In genomic region chr13:24086642-24087041, GRCh38 we compare ENCODE assay signal across 21 cellular contexts.
"Had no signal": no experiment of that assay in that cellular context is flagged by ENCODE, and none has a peak within 500 bp of the region (broad histone marks: within the 10 kb centered on the region; RNA-seq: fewer than 3 reads in every experiment).

No MANE protein-coding gene starts in this region.

- H3K9me3 ChIP-seq: gastrocnemius medialis, left ventricle myocardium inferior, right atrium auricular region, suprapubic skin, transverse colon, vagina had no signal

- H3K4me1 Mint-ChIP-seq: activated CD4-positive, alpha-beta T cell treated with anti-CD3 and anti-CD28 coated beads for 36 hours had no signal

- H3K4me3 ChIP-seq: gastrocnemius medialis, left ventricle myocardium inferior, right atrium auricular region, skin epidermis, suprapubic skin, transverse colon, vagina had no signal

- DNase-seq: activated CD4-positive, alpha-beta T cell treated with anti-CD3 and anti-CD28 coated beads for 36 hours; activated CD4-positive, alpha-beta T cell treated with anti-CD3 and anti-CD28 coated beads, Interleukin-2, amount 50 U/mL, for 48 hours; activated gamma-delta T cell; erythroblast; gastrocnemius medialis; head of caudate nucleus; left ventricle myocardium inferior; mammary epithelial cell; naive thymus-derived CD8-positive, alpha-beta T cell; stimulated activated naive CD8-positive, alpha-beta T cell treated with anti-CD3 and anti-CD28 coated beads, Interleukin-15, amount 100 ng/mL, for 72 hours; transverse colon had no signal

- H3K4me1 ChIP-seq: suprapubic skin had no signal

- H3K27ac ChIP-seq: gastrocnemius medialis, right atrium auricular region, skin epidermis, suprapubic skin, transverse colon, vagina had no signal

- H3K36me3 ChIP-seq: gastrocnemius medialis, left ventricle myocardium inferior, right atrium auricular region, suprapubic skin, transverse colon, vagina had no signal

- FAIRE-seq: colon, endometrium, TTC549 had no signal

- H3K9me3 Mint-ChIP-seq: naive thymus-derived CD8-positive, alpha-beta T cell; stimulated activated naive CD8-positive, alpha-beta T cell treated with anti-CD3 and anti-CD28 coated beads, Interleukin-15, amount 100 ng/mL, for 72 hours; T-helper 2 cell treated with Interferon-gamma antibody and Interleukin-4, amounts not matched to agents 5 μg/mL and 100 μg/mL, for 36 hours had no signal

- ATAC-seq: activated CD4-positive, alpha-beta T cell treated with anti-CD3 and anti-CD28 coated beads for 36 hours; gastrocnemius medialis; naive thymus-derived CD8-positive, alpha-beta T cell; stimulated activated naive CD8-positive, alpha-beta T cell treated with anti-CD3 and anti-CD28 coated beads, Interleukin-15, amount 100 ng/mL, for 72 hours had no signal

- H3K27me3 Mint-ChIP-seq: activated naive CD8-positive, alpha-beta T cell had no signal

- H3K4me3 Mint-ChIP-seq: activated CD4-positive, alpha-beta T cell treated with anti-CD3 and anti-CD28 coated beads for 36 hours; activated naive CD8-positive, alpha-beta T cell; naive thymus-derived CD8-positive, alpha-beta T cell; stimulated activated naive CD8-positive, alpha-beta T cell treated with anti-CD3 and anti-CD28 coated beads, Interleukin-15, amount 100 ng/mL, for 72 hours; T-helper 2 cell treated with Interferon-gamma antibody and Interleukin-4, amounts not matched to agents 5 μg/mL and 100 μg/mL, for 36 hours had no signal

- H3K36me3 Mint-ChIP-seq: activated naive CD8-positive, alpha-beta T cell; naive thymus-derived CD8-positive, alpha-beta T cell had no signal

- H3K27ac Mint-ChIP-seq: activated CD4-positive, alpha-beta T cell treated with anti-CD3 and anti-CD28 coated beads for 36 hours; activated naive CD8-positive, alpha-beta T cell; progenitor cell of endocrine pancreas; stimulated activated naive CD8-positive, alpha-beta T cell treated with anti-CD3 and anti-CD28 coated beads, Interleukin-15, amount 100 ng/mL, for 72 hours; T-helper 2 cell treated with Interferon-gamma antibody and Interleukin-4, amounts not matched to agents 5 μg/mL and 100 μg/mL, for 36 hours had no signal

- H3K27me3 ChIP-seq: gastrocnemius medialis, right atrium auricular region, transverse colon, vagina had no signal
